In genomic region chr1:153633747-153634665, GRCh38 we compare ENCODE assay signal across 8 cellular contexts. TPM values are rescaled to one million over a fixed set of nuclear protein-coding genes. Genes with fewer than 3 reads are reported as not detected.
DNase-seq lines count a peak whose midpoint lies in the region; ATAC-seq and TF ChIP-seq lines count a peak whose summit lies in the region.

CHTOP (plus strand) TSS chr1:153634066; CDS start chr1:153636589, 2,523 bp downstream.

- peaks cover 3% of the 10 kb centered on the region; the same call in 1 of the 2 replicates for H4K20me1 ChIP-seq in Karpas-422 (ENCODE audit: insufficient read depth, low read depth, low read length)

- no peaks in the 10 kb centered on the region for H3K9me2 ChIP-seq in Karpas-422 (replicated peaks; ENCODE audit: insufficient read depth, low read length)

- peak within 1 kb of the TSS; percentile 100 for H3K9ac ChIP-seq in Karpas-422 (ENCODE audit: low read length)

- peak; percentile 91 for ATAC-seq in GM21825 (IDR thresholded peaks at IDR 0.05; ENCODE audit: unreplicated experiment)

- H3K9me3 ChIP-seq in Karpas-422 (ENCODE audit: low read length) (no peaks in the 10 kb centered on the region), esophagus squamous epithelium (no peaks in the 10 kb centered on the region)

- peaks cover 14% of the 10 kb centered on the region for H3K4me1 ChIP-seq in Karpas-422 (ENCODE audit: low read length)
- H3K4me1 ChIP-seq in esophagus squamous epithelium: peaks cover 19 to 59% (median 33%) of the 10 kb centered on the region in 3 donors

- peak in 3 of 4 donors; percentile 12 to 76 (median 75) for TF ChIP-seq POLR2A in esophagus squamous epithelium (IDR thresholded peaks at IDR 0.05)

- H3K36me3 ChIP-seq in Karpas-422 (ENCODE audit: insufficient read depth, low read length) (peaks cover 30% of the 10 kb centered on the region), esophagus squamous epithelium (peaks cover 2 to 36% (median 20%) of the 10 kb centered on the region in 3 donors)

- H3K27ac ChIP-seq in Karpas-422 (ENCODE audit: low read length) (peak within 1 kb of the TSS; percentile 98), esophagus squamous epithelium (peak within 1 kb of the TSS; percentile 99 to 100 (median 100))

- H3K4me3 ChIP-seq in Karpas-422 (ENCODE audit: low read length) (peak within 1 kb of the TSS; percentile 93), esophagus squamous epithelium (peak within 1 kb of the TSS; percentile 81 to 90 (median 84))

- peak in 2 of 6 experiments; percentile 23 to 44 for TF ChIP-seq CTCF in esophagus squamous epithelium (IDR thresholded peaks at IDR 0.05)

- 0 to 3% methylated on average over 25 to 31 of the region's 65 CpGs for WGBS in esophagus squamous epithelium, 2 donors

- H3K27me3 ChIP-seq in Karpas-422 (ENCODE audit: low read length): no peaks in the 10 kb centered on the region
- H3K27me3 ChIP-seq in esophagus squamous epithelium: no peaks in the 10 kb centered on the region

- DNase-seq in DMS79 treated with DMSO at 0.1 percent for 48 hours (lab: John Stamatoyannopoulos, UW): peak; percentile 90
- peak; percentile 99 for DNase-seq in Karpas-422
- peak; percentile 98 for DNase-seq in RKO (ENCODE audit: low spot score)
- peak; percentile 91 for DNase-seq in activated T-helper 1 cell treated with Interleukin-2 at 50 U/mL for 16 hours (ENCODE audit: low read depth)
- peak; percentile 90 for DNase-seq in esophagus squamous epithelium (lab: John Stamatoyannopoulos, UW)
- DNase-seq in myocyte (ENCODE audit: low read depth): peak; percentile 99
- peak; percentile 92 to 96 for DNase-seq in stimulated activated CD8-positive, alpha-beta memory T cell treated with anti-CD3 and anti-CD28 coated beads, Interleukin-7, amount 100 ng/mL, for 48 hours (ENCODE audit: extremely low read depth in 1 of 2, low read depth in 1 of 2)

- intact Hi-C loops in esophagus squamous epithelium (cut with DNase I): no loop called here

- H3K4me2 ChIP-seq in Karpas-422 (ENCODE audit: low read depth, low read length, poor library complexity, severe bottlenecking): peak within 1 kb of the TSS; percentile 74

- H2AFZ ChIP-seq in Karpas-422 (ENCODE audit: low read length): no peak within 1 kb of the TSS

- peaks cover 34% of the 10 kb centered on the region for H3K79me2 ChIP-seq in Karpas-422 (ENCODE audit: low read length)

RNA-seq across cellular contexts. Expression of gene CHTOP, which starts in this region (rescaled TPM):
- 62.1 and 64.6 TPM in 2 replicates for total RNA-seq in Karpas-422 (2014; rRNA removed; shearing (Covaris generic); ENCODE audit: low replicate concordance)
- total RNA-seq in esophagus squamous epithelium: 10 to 100 TPM; 35.0 to 58.9 (median 47.3) TPM
- total RNA-seq in myocyte: 59.2 and 71.6 TPM in 2 replicates
- polyA plus RNA-seq in myocyte (2012): 72.6 TPM

Comparison
In these comparisons a context has a peak if more than half of its experiments do, and no peak if none do; other contexts are left out.
1. Peak in every context shown above with its lines: DNase-seq, ATAC-seq, H3K4me3 ChIP-seq and H3K27ac ChIP-seq.